In the genomic region with DNA sequence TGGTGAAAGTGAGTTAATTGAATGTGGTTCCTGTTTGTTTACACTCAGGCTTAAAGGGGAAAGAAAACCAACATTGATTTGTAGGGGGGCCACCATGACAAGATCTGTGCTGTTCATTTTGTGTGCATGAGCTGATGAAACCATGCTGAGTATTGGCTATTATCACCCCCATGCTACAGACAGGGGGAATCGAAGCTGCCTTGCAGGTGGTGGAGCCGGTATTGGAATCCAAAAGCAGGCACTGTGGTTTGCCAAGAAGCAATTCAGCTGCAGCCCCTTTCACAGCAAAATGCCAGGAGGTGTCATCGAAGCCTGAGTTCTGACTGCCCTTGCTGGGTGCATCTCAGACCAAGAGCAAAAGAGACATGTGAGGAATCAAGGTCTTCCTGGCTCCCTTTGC, we compare ENCODE assay signal across 18 cellular contexts.
DNase-seq lines count a peak whose midpoint lies in the region; ATAC-seq lines count a peak whose summit lies in the region.
"Had no signal": no experiment of that assay in that cellular context is flagged by ENCODE, and none has a peak within 500 bp of the region (broad histone marks: within the 10 kb centered on the region; RNA-seq: fewer than 3 reads in every experiment).

No MANE protein-coding gene starts in this region.

- no peaks in the 10 kb centered on the region for H3K27me3 Mint-ChIP-seq in activated naive CD8-positive, alpha-beta T cell
- H3K27me3 Mint-ChIP-seq in activated naive CD8-positive, alpha-beta T cell treated with anti-CD3 and anti-CD28 coated beads, Interleukin-2, amount 50 U/mL, for 24 hours, result no peaks in the 10 kb centered on the region
- H3K27me3 Mint-ChIP-seq in T-cell, result no peaks in the 10 kb centered on the region
- no peaks in the 10 kb centered on the region for H3K27me3 Mint-ChIP-seq in activated CD4-positive, alpha-beta T cell treated with anti-CD3 and anti-CD28 coated beads, Interleukin-2, amount 10 ng/mL, durations not matched to agents 7 days and 5 days
- H3K27me3 Mint-ChIP-seq: CD4-positive, alpha-beta memory T cell had no signal

- no peaks in the 10 kb centered on the region for H3K9me3 Mint-ChIP-seq in activated naive CD8-positive, alpha-beta T cell (ENCODE audit: low read depth)
- H3K9me3 Mint-ChIP-seq in activated naive CD8-positive, alpha-beta T cell treated with anti-CD3 and anti-CD28 coated beads, Interleukin-2, amount 50 U/mL, for 24 hours, result no peaks in the 10 kb centered on the region
- H3K9me3 Mint-ChIP-seq in stimulated activated effector memory CD8-positive, alpha-beta T cell treated with anti-CD3 and anti-CD28 coated beads, Interleukin-12 subunit alpha, Interleukin-12 subunit beta, amount 100 ng/mL, for 72 hours, result no peaks in the 10 kb centered on the region
- peaks cover 0 to 3% (median 0%) of the 10 kb centered on the region in 3 donors for H3K9me3 Mint-ChIP-seq in T-cell
- H3K9me3 Mint-ChIP-seq in activated CD4-positive, alpha-beta T cell treated with anti-CD3 and anti-CD28 coated beads, Interleukin-2, amount 10 ng/mL, durations not matched to agents 7 days and 5 days, result no peaks in the 10 kb centered on the region

- peaks cover 55% of the 10 kb centered on the region for H3K4me1 Mint-ChIP-seq in activated naive CD8-positive, alpha-beta T cell (ENCODE audit: low read depth)
- H3K4me1 Mint-ChIP-seq in activated naive CD8-positive, alpha-beta T cell treated with anti-CD3 and anti-CD28 coated beads, Interleukin-2, amount 50 U/mL, for 24 hours, result peaks cover 30% of the 10 kb centered on the region
- H3K4me1 Mint-ChIP-seq in stimulated activated effector memory CD8-positive, alpha-beta T cell treated with anti-CD3 and anti-CD28 coated beads, Interleukin-12 subunit alpha, Interleukin-12 subunit beta, amount 100 ng/mL, for 72 hours, result peaks cover 7% of the 10 kb centered on the region
- H3K4me1 Mint-ChIP-seq in T-cell, result peaks cover 40 to 60% (median 40%) of the 10 kb centered on the region in 3 donors
- peaks cover 16% of the 10 kb centered on the region for H3K4me1 Mint-ChIP-seq in activated CD4-positive, alpha-beta T cell treated with anti-CD3 and anti-CD28 coated beads, Interleukin-2, amount 10 ng/mL, durations not matched to agents 7 days and 5 days
- H3K4me1 Mint-ChIP-seq: GM23338 had no signal

- H3K36me3 Mint-ChIP-seq in activated naive CD8-positive, alpha-beta T cell, result peaks cover 3% of the 10 kb centered on the region
- no peaks in the 10 kb centered on the region for H3K36me3 Mint-ChIP-seq in activated naive CD8-positive, alpha-beta T cell treated with anti-CD3 and anti-CD28 coated beads, Interleukin-2, amount 50 U/mL, for 24 hours (ENCODE audit: low read depth)
- no peaks in the 10 kb centered on the region for H3K36me3 Mint-ChIP-seq in stimulated activated effector memory CD8-positive, alpha-beta T cell treated with anti-CD3 and anti-CD28 coated beads, Interleukin-12 subunit alpha, Interleukin-12 subunit beta, amount 100 ng/mL, for 72 hours
- no peaks in the 10 kb centered on the region for H3K36me3 Mint-ChIP-seq in T-cell
- no peaks in the 10 kb centered on the region for H3K36me3 Mint-ChIP-seq in activated CD4-positive, alpha-beta T cell treated with anti-CD3 and anti-CD28 coated beads, Interleukin-2, amount 10 ng/mL, durations not matched to agents 7 days and 5 days (ENCODE audit: low read depth)

- no peak for DNase-seq in activated naive CD8-positive, alpha-beta T cell treated with anti-CD3 and anti-CD28 coated beads, Interleukin-2, amount 50 U/mL, for 24 hours
- peak; percentile 43 for DNase-seq in RPMI8226
- no peak for DNase-seq in stimulated activated effector memory CD8-positive, alpha-beta T cell treated with anti-CD3 and anti-CD28 coated beads, Interleukin-12 subunit alpha, Interleukin-12 subunit beta, amount 100 ng/mL, for 72 hours (ENCODE audit: low spot score in 2 of 2)
- no peak for DNase-seq in T-cell
- DNase-seq in activated CD4-positive, alpha-beta T cell treated with anti-CD3 and anti-CD28 coated beads, Interleukin-2, amount 10 ng/mL, durations not matched to agents 7 days and 5 days, result no peak
- DNase-seq: CD4-positive, alpha-beta memory T cell; DMS153; DMS79; GDM1; HFFc6 had no signal

- no peak overlapping the region for H3K4me3 Mint-ChIP-seq in activated naive CD8-positive, alpha-beta T cell
- no peak overlapping the region for H3K4me3 Mint-ChIP-seq in activated naive CD8-positive, alpha-beta T cell treated with anti-CD3 and anti-CD28 coated beads, Interleukin-2, amount 50 U/mL, for 24 hours
- H3K4me3 Mint-ChIP-seq in stimulated activated effector memory CD8-positive, alpha-beta T cell treated with anti-CD3 and anti-CD28 coated beads, Interleukin-12 subunit alpha, Interleukin-12 subunit beta, amount 100 ng/mL, for 72 hours, result no peak overlapping the region
- H3K4me3 Mint-ChIP-seq in T-cell, result peak overlapping the region in 1 of 3 donors; percentile 34
- no peak overlapping the region for H3K4me3 Mint-ChIP-seq in activated CD4-positive, alpha-beta T cell treated with anti-CD3 and anti-CD28 coated beads, Interleukin-2, amount 10 ng/mL, durations not matched to agents 7 days and 5 days
- H3K4me3 Mint-ChIP-seq: B cell, GM23338, HFFc6, IgD-negative memory B cell had no signal

- CTCF ChIA-PET in T-cell (lab: Charles Lee), result interaction anchor here in 1 of 2 donors (0.6 kb wide), 1 partner anchor 121 kb away, joined by 4 read pairs; no protein-coding TSS in a partner anchor
- CTCF ChIA-PET in activated CD4-positive, alpha-beta T cell treated with anti-CD3 and anti-CD28 coated beads, Interleukin-2, amount 10 ng/mL, durations not matched to agents 7 days and 5 days (lab: Charles Lee), result no interaction called here

- ATAC-seq in activated naive CD8-positive, alpha-beta T cell treated with anti-CD3 and anti-CD28 coated beads, Interleukin-2, amount 50 U/mL, for 24 hours, result no peak
- peak; percentile 52 for ATAC-seq in HG02885 (IDR thresholded peaks at IDR 0.05; ENCODE audit: poor library complexity, unreplicated experiment)
- no peak for ATAC-seq in stimulated activated effector memory CD8-positive, alpha-beta T cell treated with anti-CD3 and anti-CD28 coated beads, Interleukin-12 subunit alpha, Interleukin-12 subunit beta, amount 100 ng/mL, for 72 hours
- ATAC-seq in T-cell (replicated peaks in 1 of 4), result no peak
- ATAC-seq in GM18511 (IDR thresholded peaks at IDR 0.05; ENCODE audit: unreplicated experiment), result no peak
- ATAC-seq: GM23338, HCT116, HepG2 had no signal

- H3K27ac Mint-ChIP-seq in activated naive CD8-positive, alpha-beta T cell, result peak overlapping the region; percentile 72
- H3K27ac Mint-ChIP-seq in activated naive CD8-positive, alpha-beta T cell treated with anti-CD3 and anti-CD28 coated beads, Interleukin-2, amount 50 U/mL, for 24 hours, result no peak overlapping the region
- H3K27ac Mint-ChIP-seq in stimulated activated effector memory CD8-positive, alpha-beta T cell treated with anti-CD3 and anti-CD28 coated beads, Interleukin-12 subunit alpha, Interleukin-12 subunit beta, amount 100 ng/mL, for 72 hours, result peak overlapping the region; percentile 24
- no peak overlapping the region for H3K27ac Mint-ChIP-seq in T-cell
- no peak overlapping the region for H3K27ac Mint-ChIP-seq in activated CD4-positive, alpha-beta T cell treated with anti-CD3 and anti-CD28 coated beads, Interleukin-2, amount 10 ng/mL, durations not matched to agents 7 days and 5 days
- H3K27ac Mint-ChIP-seq: B cell, GM23338, HFFc6, IgD-negative memory B cell had no signal

- POLR2A ChIA-PET in T-cell (lab: Charles Lee), result no interaction called here
- POLR2A ChIA-PET in activated CD4-positive, alpha-beta T cell treated with anti-CD3 and anti-CD28 coated beads, Interleukin-2, amount 10 ng/mL, durations not matched to agents 7 days and 5 days (lab: Charles Lee), result no interaction called here

Comparison
In these comparisons a context has a peak if more than half of its experiments do, and no peak if none do; other contexts are left out.
1. H3K27ac Mint-ChIP-seq: peak in activated naive CD8-positive, alpha-beta T cell (single experiment) and stimulated activated effector memory CD8-positive, alpha-beta T cell treated with anti-CD3 and anti-CD28 coated beads, Interleukin-12 subunit alpha, Interleukin-12 subunit beta, amount 100 ng/mL, for 72 hours (single experiment); none in activated naive CD8-positive, alpha-beta T cell treated with anti-CD3 and anti-CD28 coated beads, Interleukin-2, amount 50 U/mL, for 24 hours (single experiment), T-cell (0 of 2) and activated CD4-positive, alpha-beta T cell treated with anti-CD3 and anti-CD28 coated beads, Interleukin-2, amount 10 ng/mL, durations not matched to agents 7 days and 5 days (single experiment).